22 cellular contexts compared by ENCODE assay signal in genomic region chr5:109601736-109602135, GRCh38.
"Had no signal": no experiment of that assay in that cellular context is flagged by ENCODE, and none has a peak within 500 bp of the region (broad histone marks: within the 10 kb centered on the region; RNA-seq: fewer than 3 reads in every experiment).

No MANE protein-coding gene starts in this region.

- H3K4me2 ChIP-seq: KMS-11 had no signal

- H3K4me1 ChIP-seq: SJSA1 had no signal

- H3K27me3 ChIP-seq: SJSA1 had no signal

- H3K36me3 Mint-ChIP-seq: IgD-negative memory B cell had no signal

- DNase-seq: MV-4-11, NCI-H1048, NCI-H1105, NCI-H1417, NCI-H1436 treated with DMSO at 0.1 percent for 48 hours, NCI-H1694, NCI-H187 treated with DMSO at 0.1 percent for 48 hours, NCI-H2029 treated with DMSO at 0.1 percent for 48 hours, NCI-H2171 treated with DMSO at 0.1 percent for 48 hours, NCI-H345, NCI-H446 treated with DMSO at 0.1 percent for 48 hours, NCI-H510A treated with DMSO at 0.1 percent for 48 hours, NCI-H526 treated with DMSO at 0.1 percent for 48 hours, NCI-H774 had no signal

- ATAC-seq: K562, Panc1 had no signal

- H3K36me3 ChIP-seq: SJSA1 had no signal

- H3K4me3 ChIP-seq: K562, SJSA1, SK-N-MC had no signal

- H3K27ac ChIP-seq: HL-60, KMS-11, RWPE1, SJSA1, SK-N-MC had no signal

- H3K9ac ChIP-seq: KMS-11 had no signal

- H3K4me3 Mint-ChIP-seq: IgD-negative memory B cell had no signal

- H3K27ac Mint-ChIP-seq: IgD-negative memory B cell had no signal

- H3K9me3 ChIP-seq: SJSA1 had no signal

- H3K4me1 Mint-ChIP-seq: IgD-negative memory B cell had no signal
